Comparison of ENCODE assay signal across 1 cellular context in the genomic region with DNA sequence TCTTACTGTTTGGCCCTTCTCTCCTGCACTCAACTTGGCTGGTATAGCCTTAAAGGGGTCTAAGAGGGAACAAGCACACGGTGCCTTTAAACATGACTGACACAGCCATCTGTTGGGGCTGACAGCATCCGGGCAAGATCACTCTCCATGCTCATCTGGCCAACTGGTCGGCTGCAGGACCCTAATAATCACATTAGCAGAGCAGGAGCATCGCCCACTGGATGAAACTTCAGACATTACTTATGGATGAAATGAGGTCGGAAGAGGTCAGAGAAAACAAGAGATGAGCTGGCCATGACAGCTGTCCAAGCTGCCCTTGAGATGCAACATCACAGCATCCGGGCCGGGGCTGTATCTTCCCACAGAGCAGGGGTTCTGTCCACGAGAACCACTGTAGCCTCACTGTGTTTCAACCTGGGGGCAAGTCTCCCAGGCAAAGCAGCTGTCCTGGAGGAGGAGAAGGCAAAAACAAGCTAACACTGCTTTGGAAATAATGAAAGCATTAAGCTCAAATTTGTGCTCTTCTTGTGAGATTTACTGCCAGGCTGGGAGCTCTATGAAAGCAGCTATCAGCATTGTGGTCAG.
TF ChIP-seq lines count a peak whose summit lies in the region.

No MANE protein-coding gene starts in this region.

TF ChIP-seq in GM23338, 12 proteins besides CTCF, POLR2A, EP300 and RAD21 (continued from another document):
- TF ChIP-seq, protein P1, sequence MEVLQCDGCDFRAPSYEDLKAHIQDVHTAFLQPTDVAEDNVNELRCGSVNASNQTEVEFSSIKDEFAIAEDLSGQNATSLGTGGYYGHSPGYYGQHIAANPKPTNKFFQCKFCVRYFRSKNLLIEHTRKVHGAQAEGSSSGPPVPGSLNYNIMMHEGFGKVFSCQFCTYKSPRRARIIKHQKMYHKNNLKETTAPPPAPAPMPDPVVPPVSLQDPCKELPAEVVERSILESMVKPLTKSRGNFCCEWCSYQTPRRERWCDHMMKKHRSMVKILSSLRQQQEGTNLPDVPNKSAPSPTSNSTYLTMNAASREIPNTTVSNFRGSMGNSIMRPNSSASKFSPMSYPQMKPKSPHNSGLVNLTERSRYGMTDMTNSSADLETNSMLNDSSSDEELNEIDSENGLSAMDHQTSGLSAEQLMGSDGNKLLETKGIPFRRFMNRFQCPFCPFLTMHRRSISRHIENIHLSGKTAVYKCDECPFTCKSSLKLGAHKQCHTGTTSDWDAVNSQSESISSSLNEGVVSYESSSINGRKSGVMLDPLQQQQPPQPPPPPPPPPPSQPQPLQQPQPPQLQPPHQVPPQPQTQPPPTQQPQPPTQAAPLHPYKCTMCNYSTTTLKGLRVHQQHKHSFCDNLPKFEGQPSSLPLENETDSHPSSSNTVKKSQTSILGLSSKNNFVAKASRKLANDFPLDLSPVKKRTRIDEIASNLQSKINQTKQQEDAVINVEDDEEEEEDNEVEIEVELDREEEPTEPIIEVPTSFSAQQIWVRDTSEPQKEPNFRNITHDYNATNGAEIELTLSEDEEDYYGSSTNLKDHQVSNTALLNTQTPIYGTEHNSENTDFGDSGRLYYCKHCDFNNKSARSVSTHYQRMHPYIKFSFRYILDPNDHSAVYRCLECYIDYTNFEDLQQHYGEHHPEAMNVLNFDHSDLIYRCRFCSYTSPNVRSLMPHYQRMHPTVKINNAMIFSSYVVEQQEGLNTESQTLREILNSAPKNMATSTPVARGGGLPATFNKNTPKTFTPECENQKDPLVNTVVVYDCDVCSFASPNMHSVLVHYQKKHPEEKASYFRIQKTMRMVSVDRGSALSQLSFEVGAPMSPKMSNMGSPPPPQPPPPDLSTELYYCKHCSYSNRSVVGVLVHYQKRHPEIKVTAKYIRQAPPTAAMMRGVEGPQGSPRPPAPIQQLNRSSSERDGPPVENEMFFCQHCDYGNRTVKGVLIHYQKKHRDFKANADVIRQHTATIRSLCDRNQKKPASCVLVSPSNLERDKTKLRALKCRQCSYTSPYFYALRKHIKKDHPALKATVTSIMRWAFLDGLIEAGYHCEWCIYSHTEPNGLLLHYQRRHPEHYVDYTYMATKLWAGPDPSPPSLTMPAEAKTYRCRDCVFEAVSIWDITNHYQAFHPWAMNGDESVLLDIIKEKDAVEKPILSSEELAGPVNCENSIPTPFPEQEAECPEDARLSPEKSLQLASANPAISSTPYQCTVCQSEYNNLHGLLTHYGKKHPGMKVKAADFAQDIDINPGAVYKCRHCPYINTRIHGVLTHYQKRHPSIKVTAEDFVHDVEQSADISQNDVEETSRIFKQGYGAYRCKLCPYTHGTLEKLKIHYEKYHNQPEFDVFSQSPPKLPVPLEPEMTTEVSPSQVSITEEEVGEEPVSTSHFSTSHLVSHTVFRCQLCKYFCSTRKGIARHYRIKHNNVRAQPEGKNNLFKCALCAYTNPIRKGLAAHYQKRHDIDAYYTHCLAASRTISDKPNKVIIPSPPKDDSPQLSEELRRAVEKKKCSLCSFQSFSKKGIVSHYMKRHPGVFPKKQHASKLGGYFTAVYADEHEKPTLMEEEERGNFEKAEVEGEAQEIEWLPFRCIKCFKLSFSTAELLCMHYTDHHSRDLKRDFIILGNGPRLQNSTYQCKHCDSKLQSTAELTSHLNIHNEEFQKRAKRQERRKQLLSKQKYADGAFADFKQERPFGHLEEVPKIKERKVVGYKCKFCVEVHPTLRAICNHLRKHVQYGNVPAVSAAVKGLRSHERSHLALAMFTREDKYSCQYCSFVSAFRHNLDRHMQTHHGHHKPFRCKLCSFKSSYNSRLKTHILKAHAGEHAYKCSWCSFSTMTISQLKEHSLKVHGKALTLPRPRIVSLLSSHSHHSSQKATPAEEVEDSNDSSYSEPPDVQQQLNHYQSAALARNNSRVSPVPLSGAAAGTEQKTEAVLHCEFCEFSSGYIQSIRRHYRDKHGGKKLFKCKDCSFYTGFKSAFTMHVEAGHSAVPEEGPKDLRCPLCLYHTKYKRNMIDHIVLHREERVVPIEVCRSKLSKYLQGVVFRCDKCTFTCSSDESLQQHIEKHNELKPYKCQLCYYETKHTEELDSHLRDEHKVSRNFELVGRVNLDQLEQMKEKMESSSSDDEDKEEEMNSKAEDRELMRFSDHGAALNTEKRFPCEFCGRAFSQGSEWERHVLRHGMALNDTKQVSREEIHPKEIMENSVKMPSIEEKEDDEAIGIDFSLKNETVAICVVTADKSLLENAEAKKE (CRISPR knock-in tag; IDR thresholded peaks at IDR 0.05): no peak
- TF ChIP-seq, protein P2, sequence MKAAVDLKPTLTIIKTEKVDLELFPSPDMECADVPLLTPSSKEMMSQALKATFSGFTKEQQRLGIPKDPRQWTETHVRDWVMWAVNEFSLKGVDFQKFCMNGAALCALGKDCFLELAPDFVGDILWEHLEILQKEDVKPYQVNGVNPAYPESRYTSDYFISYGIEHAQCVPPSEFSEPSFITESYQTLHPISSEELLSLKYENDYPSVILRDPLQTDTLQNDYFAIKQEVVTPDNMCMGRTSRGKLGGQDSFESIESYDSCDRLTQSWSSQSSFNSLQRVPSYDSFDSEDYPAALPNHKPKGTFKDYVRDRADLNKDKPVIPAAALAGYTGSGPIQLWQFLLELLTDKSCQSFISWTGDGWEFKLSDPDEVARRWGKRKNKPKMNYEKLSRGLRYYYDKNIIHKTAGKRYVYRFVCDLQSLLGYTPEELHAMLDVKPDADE (IDR thresholded peaks at IDR 0.05): no peak
- no peak for TF ChIP-seq EZH2 (IDR thresholded peaks at IDR 0.05; ENCODE audit: low read depth, unreplicated experiment)
